In the genomic region with DNA sequence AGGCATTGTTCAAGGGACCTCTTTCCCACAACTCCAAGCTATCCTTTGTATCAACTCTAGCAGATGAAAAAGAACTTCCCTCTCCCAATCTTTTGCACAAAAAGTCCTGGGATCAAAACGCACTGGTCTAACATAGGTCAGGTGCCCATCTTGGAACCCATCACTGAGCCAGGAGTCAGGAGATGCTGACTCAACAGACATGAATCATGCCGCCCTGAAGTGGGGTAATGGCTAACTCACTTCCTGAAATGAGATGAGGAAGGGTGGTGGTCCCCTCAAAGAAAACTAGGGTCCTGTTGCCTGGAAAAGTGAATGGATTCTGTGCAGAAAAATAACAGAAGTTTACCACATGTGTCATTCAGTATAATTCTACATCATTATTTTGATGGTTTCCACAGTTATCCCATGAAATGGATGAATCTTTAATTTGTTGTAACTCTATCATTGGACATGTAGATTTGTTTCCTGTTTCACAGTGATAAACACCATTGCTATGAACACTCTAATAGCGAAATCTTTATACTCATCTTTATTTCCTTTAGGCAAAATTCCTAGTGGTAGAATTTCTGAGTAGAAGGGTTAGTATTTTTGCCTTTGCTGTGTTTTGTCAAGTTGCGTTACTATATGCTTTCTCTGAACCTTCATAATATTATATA, we compare ENCODE assay signal across 16 cellular contexts.
DNase-seq lines count a peak whose midpoint lies in the region; ATAC-seq and TF ChIP-seq lines count a peak whose summit lies in the region.
"Had no signal": no experiment of that assay in that cellular context is flagged by ENCODE, and none has a peak within 500 bp of the region (broad histone marks: within the 10 kb centered on the region; RNA-seq: fewer than 3 reads in every experiment).

No MANE protein-coding gene starts in this region.

- H3K27me3 ChIP-seq in upper lobe of right lung = no peaks in the 10 kb centered on the region
- H3K27me3 ChIP-seq: neural progenitor cell had no signal

- H3K4me3 ChIP-seq in upper lobe of right lung = no peak overlapping the region
- H3K4me3 ChIP-seq: neural progenitor cell had no signal

- H3K36me3 Mint-ChIP-seq in activated CD4-positive, alpha-beta T cell treated with anti-CD3 and anti-CD28 coated beads for 36 hours (ENCODE audit: low read depth) = no peaks in the 10 kb centered on the region
- H3K36me3 Mint-ChIP-seq: IgD-negative memory B cell, neural progenitor cell had no signal

- intact Hi-C loops in activated CD4-positive, alpha-beta T cell treated with anti-CD3 and anti-CD28 coated beads for 36 hours (cut with DNase I, micrococcal nuclease) = no loop called here
- intact Hi-C loops in upper lobe of right lung (cut with DNase I) = no loop called here

- H3K36me3 ChIP-seq in upper lobe of right lung = no peaks in the 10 kb centered on the region
- H3K36me3 ChIP-seq: neural progenitor cell had no signal

- H3K4me1 ChIP-seq in upper lobe of right lung = no peaks in the 10 kb centered on the region

- TF ChIP-seq CTCF in upper lobe of right lung (IDR thresholded peaks at IDR 0.05) = no peak

- no peak overlapping the region for H3K4me3 Mint-ChIP-seq in activated CD4-positive, alpha-beta T cell treated with anti-CD3 and anti-CD28 coated beads for 36 hours
- H3K4me3 Mint-ChIP-seq: IgD-negative memory B cell, neural progenitor cell had no signal

- H3K27ac ChIP-seq in upper lobe of right lung = no peak overlapping the region
- H3K27ac ChIP-seq: neural progenitor cell had no signal

- ATAC-seq in activated CD4-positive, alpha-beta T cell treated with anti-CD3 and anti-CD28 coated beads for 36 hours = no peak
- ATAC-seq in SK-N-SH treated with all-trans-retinoic acid at 6 μM for 48 hours (peak; percentile 59), upper lobe of right lung (peak; percentile 34)
- ATAC-seq: activated naive CD4-positive, alpha-beta T cell treated with anti-CD3 and anti-CD28 coated beads, Interleukin-2, amount 50 U/mL, for 72 hours; Panc1; sciatic nerve had no signal

- DNase-seq in activated CD4-positive, alpha-beta T cell treated with anti-CD3 and anti-CD28 coated beads for 36 hours = peak; percentile 7
- DNase-seq in activated CD4-positive, alpha-beta T cell treated with anti-CD3 and anti-CD28 coated beads for 48 hours = no peak
- peak; percentile 21 for DNase-seq in fibroblast of peridontal ligament (ENCODE audit: extremely low read depth)
- DNase-seq in upper lobe of right lung = no peak
- no peak for DNase-seq in inferior parietal cortex (ENCODE audit: extremely low spot score)
- DNase-seq in NAMALWA (ENCODE audit: low spot score) = no peak
- no peak for DNase-seq in nucleus accumbens (lab: John Stamatoyannopoulos, UW)
- DNase-seq: activated CD4-positive, alpha-beta T cell treated with anti-CD3 and anti-CD28 coated beads for 4 hours; NCI-H524; stimulated activated naive CD4-positive, alpha-beta T cell had no signal

- H3K27me3 Mint-ChIP-seq in activated CD4-positive, alpha-beta T cell treated with anti-CD3 and anti-CD28 coated beads for 36 hours = no peaks in the 10 kb centered on the region

- no peaks in the 10 kb centered on the region for H3K9me3 Mint-ChIP-seq in activated CD4-positive, alpha-beta T cell treated with anti-CD3 and anti-CD28 coated beads for 36 hours (ENCODE audit: low read depth)
- H3K9me3 Mint-ChIP-seq: IgD-negative memory B cell, neural progenitor cell had no signal

- no peaks in the 10 kb centered on the region for H3K9me3 ChIP-seq in upper lobe of right lung

- H3K4me1 Mint-ChIP-seq in activated CD4-positive, alpha-beta T cell treated with anti-CD3 and anti-CD28 coated beads for 36 hours = no peaks in the 10 kb centered on the region

- CTCF ChIA-PET in activated CD4-positive, alpha-beta T cell treated with anti-CD3 and anti-CD28 coated beads for 36 hours (lab: Charles Lee) = interaction anchor here (0.7 kb wide), 1 partner anchor 41 kb away, joined by 3 read pairs; no protein-coding TSS in a partner anchor

- POLR2A ChIA-PET in activated CD4-positive, alpha-beta T cell treated with anti-CD3 and anti-CD28 coated beads for 36 hours (lab: Charles Lee) = no interaction called here

- no peak overlapping the region for H3K27ac Mint-ChIP-seq in activated CD4-positive, alpha-beta T cell treated with anti-CD3 and anti-CD28 coated beads for 36 hours
- H3K27ac Mint-ChIP-seq: activated naive CD4-positive, alpha-beta T cell treated with anti-CD3 and anti-CD28 coated beads, Interleukin-2, amount 50 U/mL, for 72 hours; IgD-negative memory B cell; neural progenitor cell had no signal

TF ChIP-seq in SK-N-SH treated with all-trans-retinoic acid at 6 μM for 48 hours, 23 proteins besides CTCF, POLR2A, EP300 and RAD21:
- TF ChIP-seq CSRNP3 (CRISPR knock-in tag; IDR thresholded peaks at IDR 0.05) (no peak), CREB5 (CRISPR knock-in tag; IDR thresholded peaks at IDR 0.05; ENCODE audit: low read depth) (no peak), PPARA (CRISPR knock-in tag; IDR thresholded peaks at IDR 0.05; ENCODE audit: borderline replicate concordance) (no peak), OSR1 (CRISPR knock-in tag; IDR thresholded peaks at IDR 0.05) (no peak), PATZ1 (CRISPR knock-in tag; IDR thresholded peaks at IDR 0.05; ENCODE audit: borderline replicate concordance) (no peak), ISL1 (CRISPR knock-in tag; IDR thresholded peaks at IDR 0.05) (no peak), RARB (CRISPR knock-in tag; IDR thresholded peaks at IDR 0.05) (no peak), SNAI2 (CRISPR knock-in tag; IDR thresholded peaks at IDR 0.05) (no peak), CSDC2 (CRISPR knock-in tag; IDR thresholded peaks at IDR 0.05) (no peak), ZFP30 (CRISPR knock-in tag; IDR thresholded peaks at IDR 0.05) (no peak), ZFP3 (CRISPR knock-in tag; IDR thresholded peaks at IDR 0.05) (no peak), GLIS3 (CRISPR knock-in tag; IDR thresholded peaks at IDR 0.05) (no peak), ESRRG (CRISPR knock-in tag; IDR thresholded peaks at IDR 0.05) (no peak)
- TF ChIP-seq, protein P1, sequence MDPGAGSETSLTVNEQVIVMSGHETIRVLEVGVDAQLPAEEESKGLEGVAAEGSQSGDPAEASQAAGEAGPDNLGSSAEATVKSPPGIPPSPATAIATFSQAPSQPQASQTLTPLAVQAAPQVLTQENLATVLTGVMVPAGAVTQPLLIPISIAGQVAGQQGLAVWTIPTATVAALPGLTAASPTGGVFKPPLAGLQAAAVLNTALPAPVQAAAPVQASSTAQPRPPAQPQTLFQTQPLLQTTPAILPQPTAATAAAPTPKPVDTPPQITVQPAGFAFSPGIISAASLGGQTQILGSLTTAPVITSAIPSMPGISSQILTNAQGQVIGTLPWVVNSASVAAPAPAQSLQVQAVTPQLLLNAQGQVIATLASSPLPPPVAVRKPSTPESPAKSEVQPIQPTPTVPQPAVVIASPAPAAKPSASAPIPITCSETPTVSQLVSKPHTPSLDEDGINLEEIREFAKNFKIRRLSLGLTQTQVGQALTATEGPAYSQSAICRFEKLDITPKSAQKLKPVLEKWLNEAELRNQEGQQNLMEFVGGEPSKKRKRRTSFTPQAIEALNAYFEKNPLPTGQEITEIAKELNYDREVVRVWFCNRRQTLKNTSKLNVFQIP (CRISPR knock-in tag; IDR thresholded peaks at IDR 0.05; ENCODE audit: borderline replicate concordance, low read depth) = no peak

Comparison
In these comparisons a context has a peak if more than half of its experiments do, and no peak if none do; other contexts are left out.
1. DNase-seq: peak in activated CD4-positive, alpha-beta T cell treated with anti-CD3 and anti-CD28 coated beads for 36 hours (single experiment) and fibroblast of peridontal ligament (single experiment); none in activated CD4-positive, alpha-beta T cell treated with anti-CD3 and anti-CD28 coated beads for 48 hours (single experiment), upper lobe of right lung (single experiment), inferior parietal cortex (single experiment), NAMALWA (single experiment) and nucleus accumbens (0 of 56).